Comparison of ENCODE assay signal across 21 cellular contexts in genomic region chr17:38892620-38893019, GRCh38. TPM values are rescaled to one million over a fixed set of nuclear protein-coding genes. Genes with fewer than 3 reads are reported as not detected.
DNase-seq lines count a peak whose midpoint lies in the region; ATAC-seq and TF ChIP-seq lines count a peak whose summit lies in the region.
"Had no signal": no experiment of that assay in that cellular context is flagged by ENCODE, and none has a peak within 500 bp of the region (broad histone marks: within the 10 kb centered on the region; RNA-seq: fewer than 3 reads in every experiment).

No MANE protein-coding gene starts in this region.

- H2AFZ ChIP-seq in H9 (ENCODE audit: low read length) = no peak overlapping the region
- H2AFZ ChIP-seq: parathyroid adenoma had no signal

- DNase-seq in H9 (peak; percentile 31), Kasumi-1 (lab: John Stamatoyannopoulos, UW) (no peak), epidermal melanocyte (ENCODE audit: insufficient read length, low spot score) (no peak)
- DNase-seq in activated naive CD8-positive, alpha-beta T cell treated with anti-CD3 and anti-CD28 coated beads, Interleukin-2, amount 50 U/mL, for 24 hours = no peak
- DNase-seq in natural killer cell treated with Interleukin-12 subunit alpha and Interleukin-12 subunit beta and Interleukin-15 and Interleukin-18, amount 100 ng/mL, for 72 hours (ENCODE audit: low spot score) = no peak
- DNase-seq: activated CD4-positive, alpha-beta T cell treated with anti-CD3 and anti-CD28 coated beads for 4 hours; activated effector memory CD4-positive, alpha-beta T cell treated with anti-CD3 and anti-CD28 coated beads, Interleukin-2, amount 50 U/mL, for 16 hours; AML-193; brain microvascular endothelial cell; DMS79; HFFc6; hippocampal formation; KBM-7; NCI-H226; Right ventricle myocardium superior; T-helper 9 cell had no signal

- no peak overlapping the region for H2BK20ac ChIP-seq in H9 (ENCODE audit: low read depth, low read length, poor library complexity, severe bottlenecking)

- H3K14ac ChIP-seq in H9 (ENCODE audit: insufficient read depth, low read length) = no peak overlapping the region

- H3K27me3 ChIP-seq in BLaER1 treated with 17β-estradiol and CSF1 and Interleukin-3, amounts not matched to agents 10 nM and 100 nM = no peaks in the 10 kb centered on the region
- H3K27me3 ChIP-seq in H9 (ENCODE audit: insufficient read depth, low read length) = no peaks in the 10 kb centered on the region
- H3K27me3 ChIP-seq: brain microvascular endothelial cell, dorsolateral prefrontal cortex had no signal

- H3K4ac ChIP-seq in H9 (ENCODE audit: low read depth, low read length) = no peak overlapping the region

- no peak overlapping the region for H3K18ac ChIP-seq in H9 (ENCODE audit: insufficient read length, low read depth, low read length)

- no peaks in the 10 kb centered on the region for H3K9me3 ChIP-seq in BLaER1 treated with 17β-estradiol and CSF1 and Interleukin-3, amounts not matched to agents 10 nM and 100 nM (replicated peaks in 1 of 11)
- H3K9me3 ChIP-seq in H9 (ENCODE audit: control insufficient read depth, low read depth, low read length) = no peaks in the 10 kb centered on the region

- H3K9ac ChIP-seq in BLaER1 treated with 17β-estradiol and CSF1 and Interleukin-3, amounts not matched to agents 10 nM and 100 nM = peak overlapping the region; percentile 38 to 68 (median 57); a peak in 21 of 22 replicates
- no peak overlapping the region for H3K9ac ChIP-seq in H9 (ENCODE audit: extremely low read depth, insufficient read length, low read length)
- H3K9ac ChIP-seq: parathyroid adenoma had no signal

- 0 out of 2 replicates have a peak, but pooled peaks cover 2% of the 10 kb centered on the region for H3K79me2 ChIP-seq in H9 (ENCODE audit: insufficient read depth, low read length)

- peaks cover 9 to 15% of the 10 kb centered on the region in 2 experiments for H3K4me1 Mint-ChIP-seq in H9
- H3K4me1 Mint-ChIP-seq in activated naive CD8-positive, alpha-beta T cell treated with anti-CD3 and anti-CD28 coated beads, Interleukin-2, amount 50 U/mL, for 24 hours = peaks cover 84% of the 10 kb centered on the region
- H3K4me1 Mint-ChIP-seq in natural killer cell treated with Interleukin-12 subunit alpha and Interleukin-12 subunit beta and Interleukin-15 and Interleukin-18, amount 100 ng/mL, for 72 hours (ENCODE audit: low read depth in 2 of 2) = peaks cover 56 to 68% of the 10 kb centered on the region in 2 donors

- H2BK120ac ChIP-seq in H9 (ENCODE audit: low read depth, low read length, poor library complexity, severe bottlenecking) = no peak overlapping the region

- H3K36me3 Mint-ChIP-seq in H9 (ENCODE audit: insufficient read depth in 1 of 3, low read depth in 3 of 3) = peaks cover 4 to 50% (median 37%) of the 10 kb centered on the region in 3 experiments; a peak in 5 of 7 replicates
- peaks cover 24% of the 10 kb centered on the region for H3K36me3 Mint-ChIP-seq in activated naive CD8-positive, alpha-beta T cell treated with anti-CD3 and anti-CD28 coated beads, Interleukin-2, amount 50 U/mL, for 24 hours (ENCODE audit: low read depth)
- H3K36me3 Mint-ChIP-seq in natural killer cell treated with Interleukin-12 subunit alpha and Interleukin-12 subunit beta and Interleukin-15 and Interleukin-18, amount 100 ng/mL, for 72 hours = no peaks in the 10 kb centered on the region

- H4K91ac ChIP-seq in H9 (ENCODE audit: insufficient read length, low read depth, low read length) = no peak overlapping the region

- no peak for ATAC-seq in activated naive CD8-positive, alpha-beta T cell treated with anti-CD3 and anti-CD28 coated beads, Interleukin-2, amount 50 U/mL, for 24 hours
- no peak for ATAC-seq in natural killer cell treated with Interleukin-12 subunit alpha and Interleukin-12 subunit beta and Interleukin-15 and Interleukin-18, amount 100 ng/mL, for 72 hours
- no peak for ATAC-seq in HG03025 (IDR thresholded peaks at IDR 0.05; ENCODE audit: low FRiP score, unreplicated experiment)

- H3K4me2 ChIP-seq in BLaER1 treated with 17β-estradiol and CSF1 and Interleukin-3, amounts not matched to agents 10 nM and 100 nM = peak overlapping the region; percentile 67 to 98 (median 85)
- no peak overlapping the region for H3K4me2 ChIP-seq in H9 (ENCODE audit: insufficient read depth, insufficient read length, low read length)

- no peak overlapping the region for H4K8ac ChIP-seq in H9 (replicated peaks; ENCODE audit: insufficient read length, low read depth, low read length)

- peaks cover 2 to 86% (median 23%) of the 10 kb centered on the region in 11 experiments; a peak in 18 of 22 replicates for H4K20me1 ChIP-seq in BLaER1 treated with 17β-estradiol and CSF1 and Interleukin-3, amounts not matched to agents 10 nM and 100 nM
- H4K20me1 ChIP-seq in H9 (ENCODE audit: control insufficient read depth, insufficient read depth, insufficient read length) = peaks cover 2% of the 10 kb centered on the region

- no peak for TF ChIP-seq CTCF in H9 (conservative IDR thresholded peaks at IDR 0.05)

- H3K27me3 Mint-ChIP-seq in H9 (ENCODE audit: low read depth) = no peaks in the 10 kb centered on the region
- no peaks in the 10 kb centered on the region for H3K27me3 Mint-ChIP-seq in activated naive CD8-positive, alpha-beta T cell treated with anti-CD3 and anti-CD28 coated beads, Interleukin-2, amount 50 U/mL, for 24 hours
- no peaks in the 10 kb centered on the region for H3K27me3 Mint-ChIP-seq in natural killer cell treated with Interleukin-12 subunit alpha and Interleukin-12 subunit beta and Interleukin-15 and Interleukin-18, amount 100 ng/mL, for 72 hours

- H3K79me1 ChIP-seq in H9 (ENCODE audit: insufficient read depth, low read depth, low read length, poor library complexity, severe bottlenecking) = no peaks in the 10 kb centered on the region

- H3K4me3 Mint-ChIP-seq in H9 = peak overlapping the region in 1 of 2 experiments; percentile 40; a peak in 1 of 5 replicates
- no peak overlapping the region for H3K4me3 Mint-ChIP-seq in activated naive CD8-positive, alpha-beta T cell treated with anti-CD3 and anti-CD28 coated beads, Interleukin-2, amount 50 U/mL, for 24 hours
- peak overlapping the region; percentile 40 for H3K4me3 Mint-ChIP-seq in natural killer cell treated with Interleukin-12 subunit alpha and Interleukin-12 subunit beta and Interleukin-15 and Interleukin-18, amount 100 ng/mL, for 72 hours
- H3K4me3 Mint-ChIP-seq: HFFc6 had no signal

- peaks cover 49 to 97% (median 90%) of the 10 kb centered on the region in 11 experiments for H3K36me3 ChIP-seq in BLaER1 treated with 17β-estradiol and CSF1 and Interleukin-3, amounts not matched to agents 10 nM and 100 nM

- H3K27ac ChIP-seq in BLaER1 treated with 17β-estradiol and CSF1 and Interleukin-3, amounts not matched to agents 10 nM and 100 nM = peak overlapping the region; percentile 35 to 99 (median 76); a peak in 19 of 22 replicates
- no peak overlapping the region for H3K27ac ChIP-seq in H9 (ENCODE audit: insufficient read length, low read depth, low read length)
- H3K27ac ChIP-seq: brain microvascular endothelial cell, parathyroid adenoma had no signal

- no peak overlapping the region for H2BK5ac ChIP-seq in H9 (ENCODE audit: insufficient read length, low read length)

- H2AK5ac ChIP-seq in H9 (ENCODE audit: insufficient read length, low read length) = no peak overlapping the region

- H2BK12ac ChIP-seq in H9 (ENCODE audit: insufficient read length, low read depth, low read length) = no peak overlapping the region

- peaks cover 62 to 100% (median 89%) of the 10 kb centered on the region in 10 experiments for H3K4me1 ChIP-seq in BLaER1 treated with 17β-estradiol and CSF1 and Interleukin-3, amounts not matched to agents 10 nM and 100 nM
- H3K4me1 ChIP-seq in H9 (ENCODE audit: insufficient read depth, low read length) = no peaks in the 10 kb centered on the region
- H3K4me1 ChIP-seq: parathyroid adenoma had no signal

- no peak overlapping the region for H3T11ph ChIP-seq in H9 (ENCODE audit: low read length)

- H3K23ac ChIP-seq in H9 (ENCODE audit: insufficient read length, low read depth, low read length) = no peak overlapping the region

- no peak overlapping the region for H4K5ac ChIP-seq in H9 (ENCODE audit: insufficient read length, low read depth, low read length)

- no peaks in the 10 kb centered on the region for H3K9me3 Mint-ChIP-seq in H9
- H3K9me3 Mint-ChIP-seq in activated naive CD8-positive, alpha-beta T cell treated with anti-CD3 and anti-CD28 coated beads, Interleukin-2, amount 50 U/mL, for 24 hours = no peaks in the 10 kb centered on the region
- H3K9me3 Mint-ChIP-seq in natural killer cell treated with Interleukin-12 subunit alpha and Interleukin-12 subunit beta and Interleukin-15 and Interleukin-18, amount 100 ng/mL, for 72 hours = no peaks in the 10 kb centered on the region
- H3K9me3 Mint-ChIP-seq: HFFc6 had no signal

- H2BK15ac ChIP-seq in H9 (ENCODE audit: low read depth, low read length) = no peak overlapping the region

- peak overlapping the region in 1 of 3 experiments; percentile 88; a peak in 1 of 7 replicates for H3K27ac Mint-ChIP-seq in H9
- peak overlapping the region; percentile 34 for H3K27ac Mint-ChIP-seq in activated naive CD8-positive, alpha-beta T cell treated with anti-CD3 and anti-CD28 coated beads, Interleukin-2, amount 50 U/mL, for 24 hours
- peak overlapping the region; percentile 85 to 92 for H3K27ac Mint-ChIP-seq in natural killer cell treated with Interleukin-12 subunit alpha and Interleukin-12 subunit beta and Interleukin-15 and Interleukin-18, amount 100 ng/mL, for 72 hours

- WGBS in H9 (ENCODE audit: extremely low coverage, insufficient read length, low lambda C conversion rate) = no CpG with 5 or more reads among the region's 13 CpGs

- H3K23me2 ChIP-seq in H9 (ENCODE audit: insufficient read length, low read depth, low read length, poor library complexity, severe bottlenecking) = no peaks in the 10 kb centered on the region

- peak overlapping the region in 2 of 10 experiments; percentile 18 to 38; a peak in 3 of 20 replicates for H3K4me3 ChIP-seq in BLaER1 treated with 17β-estradiol and CSF1 and Interleukin-3, amounts not matched to agents 10 nM and 100 nM
- H3K4me3 ChIP-seq: dorsolateral prefrontal cortex, smooth muscle cell had no signal

- H3K56ac ChIP-seq in H9 (ENCODE audit: insufficient read length, low read depth, low read length) = no peak overlapping the region

RNA-seq across cellular contexts. Expression of gene LASP1, which starts 22.8 kb away (rescaled TPM):
- total RNA-seq in H9 (2021) = 121 and 122 TPM in 2 replicates
- 100 to 1,000 TPM; 214 to 390 TPM for total RNA-seq in natural killer cell treated with Interleukin-12 subunit alpha and Interleukin-12 subunit beta and Interleukin-15 and Interleukin-18, amount 100 ng/mL, for 72 hours

RNA-seq across cellular contexts. Expression of gene RPL23, which starts 39.1 kb away (rescaled TPM):
- 2,040 and 2,084 TPM in 2 replicates for total RNA-seq in H9 (2021)
- total RNA-seq in natural killer cell treated with Interleukin-12 subunit alpha and Interleukin-12 subunit beta and Interleukin-15 and Interleukin-18, amount 100 ng/mL, for 72 hours = 1,000 to 10,000 TPM; 1,120 to 1,259 TPM
